15 cellular contexts compared by ENCODE assay signal in genomic region chr2:28412625-28413151, GRCh38.
DNase-seq lines count a peak whose midpoint lies in the region; ATAC-seq lines count a peak whose summit lies in the region.
"Had no signal": no experiment of that assay in that cellular context is flagged by ENCODE, and none has a peak within 500 bp of the region (broad histone marks: within the 10 kb centered on the region; RNA-seq: fewer than 3 reads in every experiment).

No MANE protein-coding gene starts in this region.

- no peak overlapping the region for H3K4me3 ChIP-seq in rectal smooth muscle tissue (ENCODE audit: low read length)
- H3K4me3 ChIP-seq: SJSA1 had no signal

- H3K9me3 Mint-ChIP-seq in T-helper 2 cell treated with Interferon-gamma antibody and Interleukin-4, amounts not matched to agents 5 μg/mL and 100 μg/mL, for 36 hours = no peaks in the 10 kb centered on the region
- no peaks in the 10 kb centered on the region for H3K9me3 Mint-ChIP-seq in effector memory CD8-positive, alpha-beta T cell
- H3K9me3 Mint-ChIP-seq: CD8-positive, alpha-beta T cell had no signal

- no peaks in the 10 kb centered on the region for H3K36me3 ChIP-seq in KOPT-K1 (ENCODE audit: insufficient read depth, low read length)
- peaks cover 34% of the 10 kb centered on the region for H3K36me3 ChIP-seq in rectal smooth muscle tissue (ENCODE audit: control insufficient read depth, insufficient read depth, low read length)

- H3K27me3 Mint-ChIP-seq in T-helper 2 cell treated with Interferon-gamma antibody and Interleukin-4, amounts not matched to agents 5 μg/mL and 100 μg/mL, for 36 hours (ENCODE audit: low read depth) = no peaks in the 10 kb centered on the region
- H3K27me3 Mint-ChIP-seq in effector memory CD8-positive, alpha-beta T cell = no peaks in the 10 kb centered on the region

- peak overlapping the region; percentile 1 for H3K9ac ChIP-seq in rectal smooth muscle tissue (ENCODE audit: low read length)

- H3K4me1 Mint-ChIP-seq in T-helper 2 cell treated with Interferon-gamma antibody and Interleukin-4, amounts not matched to agents 5 μg/mL and 100 μg/mL, for 36 hours (ENCODE audit: low read depth) = peaks cover 40% of the 10 kb centered on the region
- peaks cover 58 to 64% of the 10 kb centered on the region in 2 donors for H3K4me1 Mint-ChIP-seq in effector memory CD8-positive, alpha-beta T cell (ENCODE audit: low read depth in 2 of 2)

- peak overlapping the region; percentile 34 for H3K27ac Mint-ChIP-seq in T-helper 2 cell treated with Interferon-gamma antibody and Interleukin-4, amounts not matched to agents 5 μg/mL and 100 μg/mL, for 36 hours
- H3K27ac Mint-ChIP-seq in effector memory CD8-positive, alpha-beta T cell = peak overlapping the region; percentile 100

- H3K4me3 Mint-ChIP-seq in T-helper 2 cell treated with Interferon-gamma antibody and Interleukin-4, amounts not matched to agents 5 μg/mL and 100 μg/mL, for 36 hours = no peak overlapping the region
- peak overlapping the region; percentile 45 to 80 for H3K4me3 Mint-ChIP-seq in effector memory CD8-positive, alpha-beta T cell
- H3K4me3 Mint-ChIP-seq: CD8-positive, alpha-beta T cell had no signal

- peak overlapping the region; percentile 90 for H3K27ac ChIP-seq in KOPT-K1 (ENCODE audit: low read depth, low read length, poor library complexity, severe bottlenecking)
- peak overlapping the region; percentile 8 for H3K27ac ChIP-seq in rectal smooth muscle tissue (ENCODE audit: low read depth, low read length)
- H3K27ac ChIP-seq: SJSA1 had no signal

- DNase-seq in T-helper 2 cell treated with Interferon-gamma antibody and Interleukin-4, amounts not matched to agents 5 μg/mL and 100 μg/mL, for 36 hours (ENCODE audit: low spot score) = no peak
- DNase-seq in T-helper 2 cell (no peak), T1000 (lab: John Stamatoyannopoulos, UW) (no peak), germinal center (ENCODE audit: low spot score) (no peak)
- DNase-seq in effector memory CD8-positive, alpha-beta T cell = no peak
- DNase-seq: 8988T; activated CD4-positive, alpha-beta T cell treated with anti-CD3 and anti-CD28 coated beads, Interleukin-2, amount 50 U/mL, for 4 hours; activated gamma-delta T cell; CD8-positive, alpha-beta T cell; effector CD4-positive, alpha-beta T cell; NCI-H446 had no signal

- H3K27me3 ChIP-seq in rectal smooth muscle tissue (ENCODE audit: control insufficient read depth, insufficient read depth, low read length) = no peaks in the 10 kb centered on the region
- H3K27me3 ChIP-seq: SJSA1 had no signal

- H3K4me1 ChIP-seq in rectal smooth muscle tissue (ENCODE audit: control insufficient read depth, insufficient read depth, low read length) = peaks cover 12% of the 10 kb centered on the region

- H3K36me3 Mint-ChIP-seq in T-helper 2 cell treated with Interferon-gamma antibody and Interleukin-4, amounts not matched to agents 5 μg/mL and 100 μg/mL, for 36 hours (ENCODE audit: low read depth) = peaks cover 57% of the 10 kb centered on the region
- peaks cover 100% of the 10 kb centered on the region for H3K36me3 Mint-ChIP-seq in effector memory CD8-positive, alpha-beta T cell (ENCODE audit: insufficient read depth)

- no peaks in the 10 kb centered on the region for H3K9me3 ChIP-seq in KOPT-K1 (ENCODE audit: insufficient read depth, low read length, poor library complexity, severe bottlenecking)
- H3K9me3 ChIP-seq: SJSA1 had no signal

- no peak for ATAC-seq in effector memory CD8-positive, alpha-beta T cell (replicated peaks)
- ATAC-seq in HG02571 (IDR thresholded peaks at IDR 0.05; ENCODE audit: unreplicated experiment) = no peak
- ATAC-seq: CD8-positive, alpha-beta T cell had no signal
